8 cellular contexts compared by ENCODE assay signal in genomic region chr1:26744075-26744958, GRCh38. TPM values are rescaled to one million over a fixed set of nuclear protein-coding genes. Genes with fewer than 3 reads are reported as not detected.
DNase-seq lines count a peak whose midpoint lies in the region; ATAC-seq lines count a peak whose summit lies in the region.

No MANE protein-coding gene starts in this region.

- H3K36me3 Mint-ChIP-seq in T-helper 17 cell (ENCODE audit: low read depth), result peaks cover 9% of the 10 kb centered on the region

- no peaks in the 10 kb centered on the region for H3K27me3 Mint-ChIP-seq in T-helper 17 cell

- H3K9ac ChIP-seq in HUES48 (ENCODE audit: low read depth, low read length), result no peak overlapping the region

- ATAC-seq in GM21390 (IDR thresholded peaks at IDR 0.05; ENCODE audit: unreplicated experiment), result peak; percentile 94
- peak; percentile 95 for ATAC-seq in T-helper 17 cell

- DNase-seq in D341Med (ENCODE audit: low spot score), result peak; percentile 30
- DNase-seq in T-helper 17 cell, result peak; percentile 52 to 64 (median 54)
- peak in 51 of 58 donors; percentile 14 to 86 (median 52) for DNase-seq in anterior cingulate cortex (lab: John Stamatoyannopoulos, UW)
- DNase-seq in hippocampal formation (lab: John Stamatoyannopoulos, UW), result peak; percentile 61 to 63
- peak; percentile 47 for DNase-seq in smooth muscle cell of the brain vasculature (ENCODE audit: low read depth, low spot score)
- no peak for DNase-seq in NCI-H2227 (lab: John Stamatoyannopoulos, UW; ENCODE audit: unreplicated experiment)

- no peaks in the 10 kb centered on the region for H3K4me1 ChIP-seq in HUES48 (ENCODE audit: control insufficient read depth, insufficient read depth, low read length)

- H3K36me3 ChIP-seq in HUES48 (ENCODE audit: control insufficient read depth, insufficient read depth, low read length), result peaks cover 91% of the 10 kb centered on the region

- H3K27ac ChIP-seq in HUES48 (ENCODE audit: low read depth, low read length), result peak overlapping the region; percentile 46

- no peak overlapping the region for H3K4me3 ChIP-seq in HUES48 (ENCODE audit: low read depth, low read length)

- H3K4me3 Mint-ChIP-seq in T-helper 17 cell, result peak overlapping the region; percentile 82

- no peaks in the 10 kb centered on the region for H3K27me3 ChIP-seq in HUES48 (ENCODE audit: control insufficient read depth, insufficient read depth, low read length)

- no peaks in the 10 kb centered on the region for H3K9me3 ChIP-seq in HUES48 (ENCODE audit: control insufficient read depth, insufficient read depth, low read length)
- H3K9me3 ChIP-seq in T-helper 17 cell (ENCODE audit: control insufficient read depth, low read length, poor library complexity, severe bottlenecking), result no peaks in the 10 kb centered on the region

- peak overlapping the region; percentile 95 for H3K27ac Mint-ChIP-seq in T-helper 17 cell

- peaks cover 60% of the 10 kb centered on the region for H3K4me1 Mint-ChIP-seq in T-helper 17 cell

RNA-seq across cellular contexts. Expression of gene PIGV, which starts 43.4 kb away (rescaled TPM):
- 10 to 100 TPM; 12.0 to 14.3 TPM for total RNA-seq in T-helper 17 cell

RNA-seq across cellular contexts. Expression of gene ARID1A, which starts 48.5 kb away (rescaled TPM):
- total RNA-seq in T-helper 17 cell, result 100 to 1,000 TPM; 134 to 136 TPM
